ENCODE assay signal across 22 cellular contexts in the genomic region with DNA sequence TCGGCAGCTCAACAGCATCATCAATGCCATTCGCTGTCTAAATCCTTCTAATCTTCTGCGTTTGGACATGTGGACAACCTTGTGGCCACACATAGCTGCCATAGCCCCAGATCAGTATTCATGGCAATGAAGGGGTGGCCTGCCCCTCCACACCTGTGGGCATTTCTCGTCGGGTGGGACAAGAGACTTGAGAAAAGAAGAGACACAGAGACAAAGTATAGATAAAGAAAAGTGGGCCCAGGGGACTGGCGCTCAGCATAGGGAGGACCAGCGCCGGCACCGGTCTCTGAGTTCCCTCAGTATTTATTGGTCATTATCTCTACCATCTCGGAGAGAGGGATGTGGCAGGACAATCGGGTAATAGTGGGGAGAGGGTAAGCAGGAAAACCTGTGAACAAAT. TPM values are rescaled to one million over a fixed set of nuclear protein-coding genes. Genes with fewer than 3 reads are reported as not detected.
DNase-seq lines count a peak whose midpoint lies in the region; ATAC-seq and TF ChIP-seq lines count a peak whose summit lies in the region.
"Had no signal": no experiment of that assay in that cellular context is flagged by ENCODE, and none has a peak within 500 bp of the region (broad histone marks: within the 10 kb centered on the region; RNA-seq: fewer than 3 reads in every experiment).

No MANE protein-coding gene starts in this region.

- CTCF ChIA-PET in PC-9 (lab: Charles Lee) = no interaction called here

- H3K27me3 ChIP-seq in mesendoderm (ENCODE audit: insufficient read depth, low read length, poor library complexity) = no peaks in the 10 kb centered on the region
- H3K27me3 ChIP-seq in PC-9 (ENCODE audit: insufficient read depth, low read depth) = no peaks in the 10 kb centered on the region
- H3K27me3 ChIP-seq: BLaER1 had no signal

- peak overlapping the region; percentile 58 to 65 for H3K27ac Mint-ChIP-seq in natural killer cell treated with Interleukin-12 subunit alpha and Interleukin-12 subunit beta and Interleukin-15 and Interleukin-18, amount 100 ng/mL, for 72 hours
- H3K27ac Mint-ChIP-seq in natural killer cell = no peak overlapping the region
- H3K27ac Mint-ChIP-seq: CD4-positive, CD25-positive, alpha-beta regulatory T cell; H9; IgD-negative memory B cell had no signal

- H3K79me1 ChIP-seq in mesendoderm (ENCODE audit: low read length) = no peaks in the 10 kb centered on the region

- H3K4me2 ChIP-seq in mesendoderm (ENCODE audit: low read length) (no peak overlapping the region), PC-9 (no peak overlapping the region)
- H3K4me2 ChIP-seq: BLaER1, KMS-11 had no signal

- no peak for DNase-seq in natural killer cell treated with Interleukin-12 subunit alpha and Interleukin-12 subunit beta and Interleukin-15 and Interleukin-18, amount 100 ng/mL, for 72 hours (ENCODE audit: low spot score)
- DNase-seq in natural killer cell (no peak), NCI-H82 treated with DMSO at 0.1 percent for 48 hours (lab: John Stamatoyannopoulos, UW; ENCODE audit: unreplicated experiment) (peak; percentile 15), mesendoderm (peak; percentile 22), PC-9 (no peak), GOT3 (lab: John Stamatoyannopoulos, UW) (no peak)
- DNase-seq: CD4-positive, CD25-positive, alpha-beta regulatory T cell; DMS53; H9; NCI-H1048; NCI-H1417 treated with DMSO at 0.1 percent for 48 hours; NCI-H187; NCI-H2081 treated with DMSO at 0.1 percent for 48 hours; NCI-H446; NCI-H524 treated with DMSO at 0.1 percent for 48 hours; SHP77 treated with DMSO at 0.1 percent for 48 hours had no signal

- no peak overlapping the region for H4K5ac ChIP-seq in mesendoderm (ENCODE audit: low read length)

- no peaks in the 10 kb centered on the region; the same call in 1 of the 2 replicates for H3K9me3 ChIP-seq in PC-9 (ENCODE audit: insufficient read depth, low read depth)

- H3K4me1 ChIP-seq in mesendoderm (ENCODE audit: control insufficient read depth, low read depth, low read length) = no peaks in the 10 kb centered on the region
- H3K4me1 ChIP-seq in PC-9 (replicated peaks; ENCODE audit: insufficient read depth) = peaks cover 15% of the 10 kb centered on the region; the same call in 1 of the 2 replicates
- H3K4me1 ChIP-seq: BLaER1 had no signal

- H3K36me3 ChIP-seq in mesendoderm (ENCODE audit: control insufficient read depth, insufficient read depth, low read length) (no peaks in the 10 kb centered on the region), PC-9 (ENCODE audit: low read depth) (no peaks in the 10 kb centered on the region)
- H3K36me3 ChIP-seq: BLaER1 had no signal

- H2BK15ac ChIP-seq in mesendoderm (replicated peaks; ENCODE audit: low read depth) = no peak overlapping the region

- H3K36me3 Mint-ChIP-seq in natural killer cell treated with Interleukin-12 subunit alpha and Interleukin-12 subunit beta and Interleukin-15 and Interleukin-18, amount 100 ng/mL, for 72 hours = peaks cover 23% of the 10 kb centered on the region
- H3K36me3 Mint-ChIP-seq in natural killer cell = no peaks in the 10 kb centered on the region
- H3K36me3 Mint-ChIP-seq: CD4-positive, CD25-positive, alpha-beta regulatory T cell; IgD-negative memory B cell had no signal

- no peak overlapping the region for H2AFZ ChIP-seq in PC-9

- no peak overlapping the region for H3K9ac ChIP-seq in mesendoderm (ENCODE audit: low read length)
- H3K9ac ChIP-seq: BLaER1, KMS-11 had no signal

- TF ChIP-seq CTCF in natural killer cell (IDR thresholded peaks at IDR 0.05) (no peak), PC-9 (conservative IDR thresholded peaks at IDR 0.05) (no peak)

- intact Hi-C loops in natural killer cell (cut with micrococcal nuclease) = no loop called here
- intact Hi-C loops in PC-9 (cut with micrococcal nuclease; ENCODE audit: unreplicated experiment) = no loop called here

- BruUV-seq in PC-9 (replicated peaks; lab: Mats Ljungman, UMichigan) = no TSS peak

- POLR2A ChIA-PET in PC-9 (lab: Charles Lee; ENCODE audit: unreplicated experiment) = no interaction called here

- no peaks in the 10 kb centered on the region for H3K9me2 ChIP-seq in PC-9 (ENCODE audit: insufficient read depth)

- H3K23ac ChIP-seq in mesendoderm (ENCODE audit: low read length) = no peak overlapping the region

- no peak overlapping the region for H3K56ac ChIP-seq in mesendoderm (ENCODE audit: low read length)

- H3K4ac ChIP-seq in mesendoderm (ENCODE audit: low read depth, low read length) = no peak overlapping the region

- no peak overlapping the region for H3K4me3 ChIP-seq in mesendoderm (ENCODE audit: low read length)
- no peak overlapping the region for H3K4me3 ChIP-seq in PC-9
- H3K4me3 ChIP-seq: BLaER1 had no signal

- H3K79me2 ChIP-seq in mesendoderm (ENCODE audit: control insufficient read depth, insufficient read depth, low read length) (no peaks in the 10 kb centered on the region), PC-9 (ENCODE audit: low read depth) (no peaks in the 10 kb centered on the region)

- no CpG with 5 or more reads among the region's 11 CpGs for WGBS in mesendoderm (ENCODE audit: extremely low coverage, insufficient coverage, low lambda C conversion rate)

- no peaks in the 10 kb centered on the region for H4K20me1 ChIP-seq in PC-9 (ENCODE audit: insufficient read depth)
- H4K20me1 ChIP-seq: BLaER1 had no signal

- H2AK5ac ChIP-seq in mesendoderm (ENCODE audit: low read length) = no peak overlapping the region

- peak overlapping the region; percentile 79 for H2BK5ac ChIP-seq in mesendoderm (ENCODE audit: low read length)

- H2BK120ac ChIP-seq in mesendoderm (ENCODE audit: low read depth, low read length) = no peak overlapping the region

- H3K9me3 Mint-ChIP-seq in natural killer cell treated with Interleukin-12 subunit alpha and Interleukin-12 subunit beta and Interleukin-15 and Interleukin-18, amount 100 ng/mL, for 72 hours = no peaks in the 10 kb centered on the region
- H3K9me3 Mint-ChIP-seq in natural killer cell = no peaks in the 10 kb centered on the region
- H3K9me3 Mint-ChIP-seq: IgD-negative memory B cell had no signal

- ATAC-seq in natural killer cell treated with Interleukin-12 subunit alpha and Interleukin-12 subunit beta and Interleukin-15 and Interleukin-18, amount 100 ng/mL, for 72 hours = no peak
- ATAC-seq in natural killer cell = no peak
- ATAC-seq in HG03196 (IDR thresholded peaks at IDR 0.05; ENCODE audit: unreplicated experiment) = no peak
- ATAC-seq: Panc1 had no signal

- peaks cover 10 to 39% of the 10 kb centered on the region in 2 donors for H3K4me1 Mint-ChIP-seq in natural killer cell treated with Interleukin-12 subunit alpha and Interleukin-12 subunit beta and Interleukin-15 and Interleukin-18, amount 100 ng/mL, for 72 hours (ENCODE audit: low read depth in 2 of 2)
- no peaks in the 10 kb centered on the region for H3K4me1 Mint-ChIP-seq in natural killer cell
- H3K4me1 Mint-ChIP-seq: CD4-positive, CD25-positive, alpha-beta regulatory T cell; IgD-negative memory B cell had no signal

- H3K27ac ChIP-seq in mesendoderm (ENCODE audit: low read depth, low read length) (no peak overlapping the region), PC-9 (no peak overlapping the region)
- H3K27ac ChIP-seq: BLaER1, KMS-11, RWPE1 had no signal

- H3F3A ChIP-seq in PC-9 (ENCODE audit: insufficient read depth, low read depth) = no peaks in the 10 kb centered on the region

- no peaks in the 10 kb centered on the region for H3K27me3 Mint-ChIP-seq in natural killer cell treated with Interleukin-12 subunit alpha and Interleukin-12 subunit beta and Interleukin-15 and Interleukin-18, amount 100 ng/mL, for 72 hours
- H3K27me3 Mint-ChIP-seq in natural killer cell (ENCODE audit: low read depth in 2 of 2) = peaks cover 21 to 22% of the 10 kb centered on the region in 2 donors

- H3K18ac ChIP-seq in mesendoderm (ENCODE audit: low read length) = no peak overlapping the region

- no peak overlapping the region for H4K8ac ChIP-seq in mesendoderm (ENCODE audit: low read depth, low read length)

- no peak overlapping the region for H3K4me3 Mint-ChIP-seq in natural killer cell treated with Interleukin-12 subunit alpha and Interleukin-12 subunit beta and Interleukin-15 and Interleukin-18, amount 100 ng/mL, for 72 hours
- H3K4me3 Mint-ChIP-seq in natural killer cell = no peak overlapping the region
- H3K4me3 Mint-ChIP-seq: CD4-positive, CD25-positive, alpha-beta regulatory T cell; H9; IgD-negative memory B cell had no signal

RNA-seq across cellular contexts. Expression of a gene that starts 42.3 kb away (rescaled TPM):
- total RNA-seq in natural killer cell treated with Interleukin-12 subunit alpha and Interleukin-12 subunit beta and Interleukin-15 and Interleukin-18, amount 100 ng/mL, for 72 hours = 10 to 100 TPM; 84.0 to 94.4 TPM
- total RNA-seq in natural killer cell = 10 to 100 TPM; 13.0 to 16.3 (median 13.1) TPM
- 62.9 TPM for polyA plus RNA-seq in mesendoderm (2013, experiment 1 of 2)
- polyA plus RNA-seq in mesendoderm (2013, experiment 2 of 2) = 61.1 TPM
- total RNA-seq in PC-9 (2021) = 53.8 and 91.4 TPM in 2 replicates

Comparison
In these comparisons a context has a peak if more than half of its experiments do, and no peak if none do; other contexts are left out.
1. H3K27ac Mint-ChIP-seq: peak in natural killer cell treated with Interleukin-12 subunit alpha and Interleukin-12 subunit beta and Interleukin-15 and Interleukin-18, amount 100 ng/mL, for 72 hours (2 of 2); none in natural killer cell (0 of 2).
2. DNase-seq: peak in NCI-H82 treated with DMSO at 0.1 percent for 48 hours (single experiment) and mesendoderm (single experiment); none in natural killer cell treated with Interleukin-12 subunit alpha and Interleukin-12 subunit beta and Interleukin-15 and Interleukin-18, amount 100 ng/mL, for 72 hours (single experiment), natural killer cell (single experiment), PC-9 (0 of 2) and GOT3 (single experiment).